In genomic region chr5:68140763-68141162, GRCh38 we compare ENCODE assay signal across 12 cellular contexts.
DNase-seq lines count a peak whose midpoint lies in the region; ATAC-seq and TF ChIP-seq lines count a peak whose summit lies in the region.
"Had no signal": no experiment of that assay in that cellular context is flagged by ENCODE, and none has a peak within 500 bp of the region (broad histone marks: within the 10 kb centered on the region; RNA-seq: fewer than 3 reads in every experiment).

No MANE protein-coding gene starts in this region.

- H4K20me1 ChIP-seq in GM23248 (ENCODE audit: insufficient read depth) = no peaks in the 10 kb centered on the region
- no peaks in the 10 kb centered on the region for H4K20me1 ChIP-seq in osteoblast (ENCODE audit: insufficient read depth, low read length)

- H3K27ac ChIP-seq in GM23248 (no peak overlapping the region), osteoblast (ENCODE audit: low read depth, low read length) (no peak overlapping the region)
- H3K27ac ChIP-seq: parathyroid adenoma had no signal

- H3K36me3 ChIP-seq in GM23248 (ENCODE audit: low read depth) = no peaks in the 10 kb centered on the region
- H3K36me3 ChIP-seq in osteoblast (ENCODE audit: insufficient read depth, low read length) = no peaks in the 10 kb centered on the region

- in situ Hi-C loops in GM23248 (cut with MboI) = no loop called here

- H3K9ac ChIP-seq in GM23248 = no peak overlapping the region
- H3K9ac ChIP-seq: parathyroid adenoma had no signal

- no peaks in the 10 kb centered on the region for H3K79me2 ChIP-seq in GM23248 (ENCODE audit: insufficient read depth)
- no peaks in the 10 kb centered on the region for H3K79me2 ChIP-seq in osteoblast (ENCODE audit: insufficient read depth, low read length)
- H3K79me2 ChIP-seq: parathyroid adenoma had no signal

- WGBS in GM23248 (ENCODE audit: low coverage in 1 of 2, low lambda C conversion rate in 2 of 2, missing lambda C conversion rate in 2 of 2), 2 experiments = 89 to 92% methylated on average over 1 of the region's 1 CpG

- TF ChIP-seq CTCF in osteoblast (IDR thresholded peaks at IDR 0.05; ENCODE audit: extremely low read depth, low read depth, low read length) = no peak

- peaks cover 22% of the 10 kb centered on the region for H3F3A ChIP-seq in GM23248 (ENCODE audit: insufficient read depth)

- DNase-seq in GM23248 = no peak
- DNase-seq in osteoblast (ENCODE audit: insufficient read length, low spot score, missing footprints) = no peak
- DNase-seq in NCI-H524 (lab: John Stamatoyannopoulos, UW) = no peak
- DNase-seq in NCI-H446 treated with DMSO at 0.1 percent for 48 hours (lab: John Stamatoyannopoulos, UW) = no peak
- DNase-seq in kidney tubule cell (ENCODE audit: low spot score) = no peak
- DNase-seq: endodermal cell; head of caudate nucleus; NCI-H226; stimulated activated naive CD8-positive, alpha-beta T cell treated with anti-CD3 and anti-CD28 coated beads, Interleukin-15, Interleukin-2, amounts not matched to agents 100 U/mL and 50 U/mL, for 24 hours had no signal

- H3K27me3 ChIP-seq in GM23248 (replicated peaks; ENCODE audit: insufficient read depth) = no peaks in the 10 kb centered on the region
- H3K27me3 ChIP-seq in osteoblast (ENCODE audit: insufficient read depth, low read length) = no peaks in the 10 kb centered on the region

- peak; percentile 54 for ATAC-seq in GM19351 (IDR thresholded peaks at IDR 0.05; ENCODE audit: unreplicated experiment)
- ATAC-seq in HG03159 (IDR thresholded peaks at IDR 0.05; ENCODE audit: unreplicated experiment) = peak; percentile 59

- H3K9me3 ChIP-seq in GM23248 (ENCODE audit: low read depth) (no peaks in the 10 kb centered on the region), osteoblast (ENCODE audit: low read depth, low read length) (no peaks in the 10 kb centered on the region)

- no peaks in the 10 kb centered on the region; the same call in 1 of the 2 replicates for H3K9me2 ChIP-seq in GM23248 (ENCODE audit: insufficient read depth)

- H2AFZ ChIP-seq in GM23248 = peak overlapping the region; percentile 61; the same call in 1 of the 2 replicates
- peak overlapping the region; percentile 87 for H2AFZ ChIP-seq in osteoblast (ENCODE audit: low read length)
- H2AFZ ChIP-seq: parathyroid adenoma had no signal

- H3K4me2 ChIP-seq in GM23248 (ENCODE audit: unreplicated experiment) (no peak overlapping the region), osteoblast (ENCODE audit: insufficient read depth, low read length) (peak overlapping the region; percentile 5)

- H3K4me1 ChIP-seq in GM23248 (ENCODE audit: insufficient read depth) = peaks cover 27% of the 10 kb centered on the region
- H3K4me1 ChIP-seq in osteoblast (ENCODE audit: insufficient read depth, low read length) = peaks cover 6% of the 10 kb centered on the region
- H3K4me1 ChIP-seq: parathyroid adenoma had no signal

- H3K4me3 ChIP-seq in GM23248 (no peak overlapping the region), osteoblast (ENCODE audit: insufficient read depth, low read length) (no peak overlapping the region)
